Comparison of ENCODE assay signal across 8 cellular contexts in the genomic region with DNA sequence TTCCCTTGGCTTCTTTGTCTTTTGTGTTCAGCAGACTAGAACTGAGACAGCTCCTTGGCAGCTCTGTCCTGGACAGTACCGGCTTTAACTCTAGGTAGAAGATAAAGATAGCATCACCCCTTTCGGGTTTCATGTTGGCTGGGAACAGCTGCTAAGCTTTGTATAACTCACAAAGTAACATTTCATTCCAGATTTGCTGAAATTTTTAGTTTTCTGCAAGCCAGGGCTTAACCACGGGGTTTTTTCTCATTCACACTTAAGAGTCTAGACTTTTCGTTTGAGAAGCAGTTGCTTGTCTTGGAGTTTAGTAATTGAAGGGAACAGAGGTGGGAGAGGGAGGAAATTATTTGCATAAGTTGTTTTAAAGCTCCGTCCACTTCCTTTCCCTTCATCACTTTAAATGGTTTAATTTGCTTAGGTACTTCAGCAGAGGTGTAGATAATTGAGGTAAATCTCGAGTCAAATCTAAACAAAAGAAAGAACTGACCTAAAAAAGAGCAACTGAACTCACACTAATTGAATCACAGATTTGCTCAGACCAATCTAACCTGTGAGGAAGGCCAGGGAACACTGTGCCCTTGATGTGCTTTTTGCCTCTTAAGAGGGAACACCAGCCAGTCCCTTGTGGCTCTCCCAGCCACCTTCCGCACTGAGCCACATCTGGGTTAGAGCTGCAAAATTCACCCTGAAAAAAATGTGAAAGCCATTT. TPM values are rescaled to one million over a fixed set of nuclear protein-coding genes. Genes with fewer than 3 reads are reported as not detected.
DNase-seq lines count a peak whose midpoint lies in the region; ATAC-seq and TF ChIP-seq lines count a peak whose summit lies in the region.

No MANE protein-coding gene starts in this region.

- no peak overlapping the region for H4K91ac ChIP-seq in neuronal stem cell (ENCODE audit: low read depth, low read length, poor library complexity)

- H3K27ac ChIP-seq in GM23248, result peak overlapping the region; percentile 79
- no peak overlapping the region for H3K27ac ChIP-seq in Panc1 (ENCODE audit: low read length)
- H3K27ac ChIP-seq in muscle layer of duodenum (ENCODE audit: low read length), result peak overlapping the region; percentile 64
- no peak overlapping the region for H3K27ac ChIP-seq in neuronal stem cell (replicated peaks; ENCODE audit: low read length)

- WGBS in GM23248 (ENCODE audit: low coverage in 1 of 2, low lambda C conversion rate in 2 of 2, missing lambda C conversion rate in 2 of 2), 2 experiments, result 75 to 79% methylated on average over 7 of the region's 7 CpGs
- no CpG with 5 or more reads among the region's 7 CpGs for WGBS in neuronal stem cell (ENCODE audit: extremely low coverage in 2 of 2, insufficient read length in 2 of 2, insufficient replicate concordance in 1 of 2), 2 donors

- no peaks in the 10 kb centered on the region for H3K9me3 ChIP-seq in GM23248 (ENCODE audit: low read depth)
- no peaks in the 10 kb centered on the region for H3K9me3 ChIP-seq in Panc1 (ENCODE audit: control insufficient read depth, insufficient read depth, low read depth, low read length)
- H3K9me3 ChIP-seq in muscle layer of duodenum (ENCODE audit: control insufficient read depth in 1 of 2, low read length in 2 of 2), result no peaks in the 10 kb centered on the region
- H3K9me3 ChIP-seq in neuronal stem cell (replicated peaks in 1 of 2; ENCODE audit: control insufficient read depth in 2 of 2, insufficient read depth in 1 of 2, low read depth in 1 of 2, low read length in 2 of 2), result no peaks in the 10 kb centered on the region

- no peaks in the 10 kb centered on the region for H4K20me1 ChIP-seq in GM23248 (ENCODE audit: insufficient read depth)

- H2BK12ac ChIP-seq in neuronal stem cell (ENCODE audit: low read length), result no peak overlapping the region

- H2AFZ ChIP-seq in GM23248, result no peak overlapping the region
- no peak overlapping the region for H2AFZ ChIP-seq in neuronal stem cell (ENCODE audit: low read length)

- peaks cover 3% of the 10 kb centered on the region for H3K79me1 ChIP-seq in neuronal stem cell (ENCODE audit: low read depth, low read length)

- POLR2A ChIA-PET in Panc1 (lab: Charles Lee), result interaction anchor here (0.9 kb wide), 1 partner anchor 45 kb away, joined by 3 read pairs; no protein-coding TSS in a partner anchor

- no peak overlapping the region for H2BK15ac ChIP-seq in neuronal stem cell (ENCODE audit: low read length)

- peaks cover 92% of the 10 kb centered on the region for H3K79me2 ChIP-seq in GM23248 (ENCODE audit: insufficient read depth)

- H3K4me3 ChIP-seq in GM23248 (peak overlapping the region; percentile 64; the same call in 1 of the 2 replicates), Panc1 (ENCODE audit: low read depth in 2 of 2, low read length in 2 of 2) (no peak overlapping the region), muscle layer of duodenum (ENCODE audit: low read depth in 1 of 2, low read length in 2 of 2) (no peak overlapping the region), neuronal stem cell (ENCODE audit: low read length in 2 of 2) (no peak overlapping the region)

- no peak overlapping the region for H2BK120ac ChIP-seq in neuronal stem cell (ENCODE audit: low read depth, low read length)

- H3K9me2 ChIP-seq in GM23248 (ENCODE audit: insufficient read depth), result no peaks in the 10 kb centered on the region

- CTCF ChIA-PET in Panc1 (lab: Charles Lee), result no interaction called here

- H3K4me2 ChIP-seq in GM23248 (ENCODE audit: unreplicated experiment) (peak overlapping the region; percentile 67), neuronal stem cell (ENCODE audit: insufficient read depth, low read length, poor library complexity, severe bottlenecking) (no peak overlapping the region)

- TSS peak; percentile 13 for BruUV-seq in Panc1 (replicated peaks; lab: Mats Ljungman, UMichigan)

- TF ChIP-seq CTCF in Panc1 (IDR thresholded peaks at IDR 0.05), result no peak

- intact Hi-C loops in Panc1 (cut with micrococcal nuclease; ENCODE audit: unreplicated experiment), result no loop called here

- peaks cover 48% of the 10 kb centered on the region for H3F3A ChIP-seq in GM23248 (ENCODE audit: insufficient read depth)

- H3K27me3 ChIP-seq in GM23248 (replicated peaks; ENCODE audit: insufficient read depth) (no peaks in the 10 kb centered on the region), Panc1 (ENCODE audit: control insufficient read depth, insufficient read depth, low read length) (no peaks in the 10 kb centered on the region), muscle layer of duodenum (ENCODE audit: low read depth, low read length) (no peaks in the 10 kb centered on the region), neuronal stem cell (ENCODE audit: control insufficient read depth in 3 of 3, insufficient read depth in 3 of 3, low read depth in 1 of 3, low read length in 3 of 3) (peaks cover 0 to 4% (median 0%) of the 10 kb centered on the region in 3 experiments)

- ATAC-seq in GM18498 (IDR thresholded peaks at IDR 0.05; ENCODE audit: unreplicated experiment) (peak; percentile 53), Panc1 (no peak)

- no peak overlapping the region for H3K4ac ChIP-seq in neuronal stem cell (ENCODE audit: low read length)

- no peak overlapping the region for H3K18ac ChIP-seq in neuronal stem cell (ENCODE audit: low read length)

- no peak overlapping the region for H4K8ac ChIP-seq in neuronal stem cell (ENCODE audit: low read depth, low read length)

- H3K14ac ChIP-seq in neuronal stem cell (ENCODE audit: low read length), result no peak overlapping the region

- H2AK5ac ChIP-seq in neuronal stem cell (ENCODE audit: low read depth, low read length), result no peak overlapping the region

- in situ Hi-C loops in GM23248 (cut with MboI) (no loop called here), Panc1 (cut with HindIII; ENCODE audit: low pct_unique_long_range_greater_than_20kb, low sequenced_read_pairs) (no loop called here)

- H3K9ac ChIP-seq in GM23248 (peak overlapping the region; percentile 51; the same call in 1 of the 2 replicates), neuronal stem cell (ENCODE audit: low read depth, low read length, poor library complexity) (no peak overlapping the region)

- no peak overlapping the region for H2BK5ac ChIP-seq in neuronal stem cell (ENCODE audit: low read length)

- peaks cover 66% of the 10 kb centered on the region for H3K4me1 ChIP-seq in GM23248 (ENCODE audit: insufficient read depth)
- H3K4me1 ChIP-seq in Panc1 (ENCODE audit: control insufficient read depth, insufficient read depth, low read length), result 0 out of 2 replicates have a peak, but pooled peaks cover 19% of the 10 kb centered on the region
- H3K4me1 ChIP-seq in muscle layer of duodenum (ENCODE audit: control insufficient read depth in 1 of 2, insufficient read depth in 2 of 2, low read length in 2 of 2), result peaks cover 12 to 31% of the 10 kb centered on the region in 2 donors
- peaks cover 6 to 11% of the 10 kb centered on the region in 2 donors for H3K4me1 ChIP-seq in neuronal stem cell (ENCODE audit: control insufficient read depth in 2 of 2, insufficient read depth in 1 of 2, low read depth in 1 of 2, low read length in 2 of 2)

- DNase-seq in GM23248, result peak; percentile 40
- DNase-seq in Panc1 (ENCODE audit: low read depth, low spot score), result no peak
- no peak for DNase-seq in neuronal stem cell (ENCODE audit: low spot score)
- no peak for DNase-seq in T1000 (lab: John Stamatoyannopoulos, UW)
- DNase-seq in COLO829 (ENCODE audit: low spot score), result no peak
- no peak for DNase-seq in NCI-H2107 (lab: John Stamatoyannopoulos, UW)

- H3K36me3 ChIP-seq in GM23248 (ENCODE audit: low read depth) (no peaks in the 10 kb centered on the region), Panc1 (ENCODE audit: control insufficient read depth, insufficient read depth, low read length) (no peaks in the 10 kb centered on the region), muscle layer of duodenum (ENCODE audit: control insufficient read depth in 1 of 2, insufficient read depth in 2 of 2, low read length in 2 of 2) (no peaks in the 10 kb centered on the region), neuronal stem cell (replicated peaks in 1 of 2; ENCODE audit: control insufficient read depth in 2 of 2, insufficient read depth in 2 of 2, low read length in 2 of 2) (no peaks in the 10 kb centered on the region)

- H3K23ac ChIP-seq in neuronal stem cell (ENCODE audit: low read depth, low read length, poor library complexity), result no peak overlapping the region

RNA-seq across cellular contexts. Expression of a gene that starts 48.3 kb away (rescaled TPM):
- 9.4 and 12.4 TPM in 2 replicates for total RNA-seq in GM23248 (2014; rRNA removed; shearing (Covaris generic))
- 6.4 and 7.5 TPM in 2 replicates for polyA plus RNA-seq in GM23248 (2016; fragmentation: Nextera tagmentation; extraction: Ambion mirVana)
- total RNA-seq in Panc1 (2021; ENCODE audit: unreplicated experiment), result 30.7 TPM
- 17.9 TPM for polyA plus RNA-seq in Panc1 (2012; ENCODE audit: insufficient read length)
- polyA plus RNA-seq in neuronal stem cell (2013, experiment 1 of 2), result 5.7 TPM
- polyA plus RNA-seq in neuronal stem cell (2013, experiment 2 of 2), result 6.0 TPM

Comparison
In these comparisons a context has a peak if more than half of its experiments do, and no peak if none do; other contexts are left out.
1. H3K27ac ChIP-seq: peak in GM23248 (single experiment) and muscle layer of duodenum (single experiment); none in Panc1 (single experiment) and neuronal stem cell (single experiment).